Comparison of ENCODE assay signal across 16 cellular contexts in the genomic region with DNA sequence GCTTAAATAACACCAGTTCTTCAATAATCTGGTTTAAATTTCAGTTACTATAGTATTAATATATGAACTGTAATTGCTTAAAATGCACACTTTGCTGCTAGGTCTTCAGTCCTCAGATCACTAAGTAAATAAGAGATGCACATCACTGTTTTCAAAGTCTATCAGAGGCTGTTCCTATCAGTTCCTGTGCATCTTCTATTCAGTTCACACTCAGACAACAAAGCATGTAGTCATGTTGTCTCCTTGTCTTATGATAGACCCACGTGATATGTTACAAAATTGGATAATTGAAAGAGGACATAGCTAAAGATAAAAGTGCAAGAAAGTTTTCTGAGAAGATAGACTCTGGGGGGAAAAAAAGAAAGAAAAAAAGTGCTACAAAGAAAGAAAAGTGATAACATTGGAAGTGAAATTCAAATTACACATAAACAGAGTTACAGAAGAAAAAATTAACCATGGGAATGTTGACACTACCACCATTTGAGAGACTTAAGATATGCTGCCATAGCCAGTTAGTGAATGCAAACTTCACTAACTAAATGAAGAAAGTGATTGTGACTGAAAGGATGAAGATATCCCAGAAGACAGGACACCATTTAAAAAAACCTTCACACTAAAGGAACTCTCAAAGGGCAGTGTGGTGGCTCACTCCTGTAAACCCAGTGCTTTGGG. TPM values are rescaled to one million over a fixed set of nuclear protein-coding genes. Genes with fewer than 3 reads are reported as not detected.
DNase-seq lines count a peak whose midpoint lies in the region; ATAC-seq, FAIRE-seq and TF ChIP-seq lines count a peak whose summit lies in the region.
"Had no signal": no experiment of that assay in that cellular context is flagged by ENCODE, and none has a peak within 500 bp of the region (broad histone marks: within the 10 kb centered on the region; RNA-seq: fewer than 3 reads in every experiment).

No MANE protein-coding gene starts in this region.

- H2AFZ ChIP-seq in ACC112 (ENCODE audit: low read length, unreplicated experiment) (peak overlapping the region; percentile 6), Loucy (ENCODE audit: low read length) (peak overlapping the region; percentile 12; the same call in 1 of the 2 replicates), K562 (ENCODE audit: low read depth, low read length) (no peak overlapping the region)

- DNase-seq in A549 (ENCODE audit: low read depth in 1 of 2, low spot score in 1 of 2): no peak
- no peak for DNase-seq in K562 (ENCODE audit: extremely low read depth in 1 of 4, low spot score in 3 of 4)
- no peak for DNase-seq in type B pancreatic cell (ENCODE audit: extremely low spot score, unreplicated experiment)
- no peak for DNase-seq in stimulated activated naive CD4-positive, alpha-beta T cell treated with Interleukin-2 at 50 U/mL for 16 hours (lab: John Stamatoyannopoulos, UW)
- no peak for DNase-seq in GM13977 (ENCODE audit: low spot score)
- DNase-seq: AML-193; Calu3; CD4-positive, CD25-positive, alpha-beta regulatory T cell; DMS79; HCEC 1CT; KG1 had no signal

- WGBS in A549 (ENCODE audit: missing lambda C conversion rate): 28% methylated on average over 1 of the region's 1 CpG
- WGBS in K562 (ENCODE audit: insufficient coverage, low coverage, missing lambda C conversion rate): 0% methylated on average over 1 of the region's 1 CpG

- no peaks in the 10 kb centered on the region for H3K36me3 Mint-ChIP-seq in type B pancreatic cell
- H3K36me3 Mint-ChIP-seq: CD4-positive, CD25-positive, alpha-beta regulatory T cell had no signal

- FAIRE-seq in A549 (lab: Jason Lieb, UNC) (peak; percentile 46), K562 (lab: Jason Lieb, UNC) (no peak)
- FAIRE-seq: GM12891 had no signal

- H3K4me2 ChIP-seq in A549 (no peak overlapping the region), Loucy (ENCODE audit: low read depth, low read length, poor library complexity, severe bottlenecking) (no peak overlapping the region), K562 (ENCODE audit: insufficient read depth, low read length) (no peak overlapping the region)

- TF ChIP-seq RAD21 in A549 (conservative IDR thresholded peaks at IDR 0.05 in 1 of 2, IDR thresholded peaks at IDR 0.05 in 1 of 2): no peak
- no peak for TF ChIP-seq RAD21 in K562 (CRISPR knock-in tag; conservative IDR thresholded peaks at IDR 0.05 in 1 of 2, IDR thresholded peaks at IDR 0.05 in 1 of 2)

- H3K4me1 ChIP-seq in A549: no peaks in the 10 kb centered on the region
- peaks cover 13% of the 10 kb centered on the region for H3K4me1 ChIP-seq in ACC112 (ENCODE audit: control insufficient read depth, insufficient read depth, low read length, unreplicated experiment)
- no peaks in the 10 kb centered on the region for H3K4me1 ChIP-seq in Loucy (ENCODE audit: insufficient read depth, low read length, poor library complexity, severe bottlenecking)
- 0 out of 5 replicates have a peak, but pooled peaks cover 0 to 2% of the 10 kb centered on the region in 2 experiments for H3K4me1 ChIP-seq in K562 (replicated peaks in 1 of 2; ENCODE audit: control insufficient read depth in 2 of 2, insufficient read depth in 2 of 2, low read length in 2 of 2)

- peaks cover 8% of the 10 kb centered on the region for H3K9me3 Mint-ChIP-seq in type B pancreatic cell

- H3K36me3 ChIP-seq in ACC112 (ENCODE audit: insufficient read depth, low read length) (no peaks in the 10 kb centered on the region), Loucy (ENCODE audit: insufficient read depth, low read length) (no peaks in the 10 kb centered on the region), K562 (ENCODE audit: control insufficient read depth, insufficient read depth, low read length) (no peaks in the 10 kb centered on the region)

- no peaks in the 10 kb centered on the region for H3K9me2 ChIP-seq in Loucy (replicated peaks; ENCODE audit: low read depth, low read length)

- in situ Hi-C loops in K562 (cut with MboI) (no loop called here), GM13977 (cut with MboI; ENCODE audit: low pct_unique_long_range_greater_than_20kb, low sequenced_read_pairs, unreplicated experiment) (no loop called here)

- CTCF ChIA-PET in A549 (lab: Yijun Ruan, JAX): interaction anchor here (1.1 kb wide), 1 partner anchor 10 kb away, joined by 4 read pairs; no protein-coding TSS in a partner anchor
- CTCF ChIA-PET in K562 (lab: Yijun Ruan, JAX; ENCODE audit: low intra/inter-chr PET ratio): no interaction called here

- H3K9me3 ChIP-seq in A549 (peaks cover 15% of the 10 kb centered on the region; the same call in 2 of the 3 replicates), Loucy (ENCODE audit: insufficient read depth, low read depth, low read length) (peaks cover 12% of the 10 kb centered on the region; the same call in 1 of the 2 replicates), K562 (replicated peaks; ENCODE audit: control insufficient read depth, insufficient read depth, low read depth, low read length) (0 out of 2 replicates have a peak, but pooled peaks cover 3% of the 10 kb centered on the region)

- H3K4me3 ChIP-seq in A549: no peak overlapping the region
- no peak overlapping the region for H3K4me3 ChIP-seq in ACC112 (ENCODE audit: low read depth, low read length)
- H3K4me3 ChIP-seq in Loucy (ENCODE audit: low read length, poor library complexity, severe bottlenecking): no peak overlapping the region
- no peak overlapping the region for H3K4me3 ChIP-seq in K562
- H3K4me3 ChIP-seq: BLaER1 treated with 17β-estradiol and CSF1 and Interleukin-3, amounts not matched to agents 10 nM and 100 nM had no signal

- H3K4me3 Mint-ChIP-seq in type B pancreatic cell: no peak overlapping the region
- H3K4me3 Mint-ChIP-seq: CD4-positive, CD25-positive, alpha-beta regulatory T cell had no signal

- no peak for TF ChIP-seq EP300 in A549 (IDR thresholded peaks at IDR 0.05)
- TF ChIP-seq EP300 in K562 (IDR thresholded peaks at IDR 0.05; ENCODE audit: low read length): no peak

- H3K27ac ChIP-seq in A549 (no peak overlapping the region), ACC112 (ENCODE audit: low read depth, low read length) (no peak overlapping the region), K562 (ENCODE audit: extremely low read depth, low read depth, low read length) (no peak overlapping the region)
- H3K27ac ChIP-seq: BLaER1 treated with 17β-estradiol and CSF1 and Interleukin-3, amounts not matched to agents 10 nM and 100 nM had no signal

- ATAC-seq in A549: no peak
- ATAC-seq in K562: no peak
- no peak for ATAC-seq in GM18517 (IDR thresholded peaks at IDR 0.05; ENCODE audit: unreplicated experiment)

- H3K9ac ChIP-seq in Loucy (ENCODE audit: low read depth, low read length, poor library complexity, severe bottlenecking): no peak overlapping the region
- no peak overlapping the region for H3K9ac ChIP-seq in K562 (ENCODE audit: insufficient read depth in 1 of 2, low read depth in 2 of 2, low read length in 2 of 2)
- H3K9ac ChIP-seq: BLaER1 treated with 17β-estradiol and CSF1 and Interleukin-3, amounts not matched to agents 10 nM and 100 nM had no signal

- intact Hi-C loops in K562 (cut with micrococcal nuclease): loop anchor here (5.0 kb wide), 2 partner anchors 72 to 137 kb away; a partner anchor contains a TSS

- H3K27ac Mint-ChIP-seq in type B pancreatic cell: no peak overlapping the region
- H3K27ac Mint-ChIP-seq: CD4-positive, CD25-positive, alpha-beta regulatory T cell had no signal

- peaks cover 3% of the 10 kb centered on the region for H3K27me3 Mint-ChIP-seq in type B pancreatic cell

- no TSS peak for BruUV-seq in K562 (replicated peaks; lab: Mats Ljungman, UMichigan)

- TF ChIP-seq POLR2A in A549 (IDR thresholded peaks at IDR 0.05; ENCODE audit: low read length) (no peak), K562 (conservative IDR thresholded peaks at IDR 0.05) (no peak)

- H3K79me2 ChIP-seq in ACC112 (ENCODE audit: control insufficient read depth, insufficient read depth, low read length, unreplicated experiment): no peaks in the 10 kb centered on the region
- H3K79me2 ChIP-seq in Loucy (ENCODE audit: insufficient read depth, low read length): no peaks in the 10 kb centered on the region
- no peaks in the 10 kb centered on the region for H3K79me2 ChIP-seq in K562 (ENCODE audit: control insufficient read depth, insufficient read depth, low read length)

- no peak for TF ChIP-seq CTCF in A549 (IDR thresholded peaks at IDR 0.05)
- TF ChIP-seq CTCF in Loucy (conservative IDR thresholded peaks at IDR 0.05; ENCODE audit: low read length): no peak
- TF ChIP-seq CTCF in K562 (IDR thresholded peaks at IDR 0.05 in 2 of 3, conservative IDR thresholded peaks at IDR 0.05 in 1 of 3; ENCODE audit: insufficient read depth in 2 of 3, low read depth in 1 of 3, low read length in 3 of 3): no peak
- TF ChIP-seq CTCF in type B pancreatic cell (conservative IDR thresholded peaks at IDR 0.05): no peak
- no peak for TF ChIP-seq CTCF in GM13977 (IDR thresholded peaks at IDR 0.05; ENCODE audit: extremely low read depth, insufficient read depth, missing control alignments)

- H3F3A ChIP-seq in Loucy (ENCODE audit: low read depth): no peaks in the 10 kb centered on the region

- H3K4me1 Mint-ChIP-seq in type B pancreatic cell (ENCODE audit: unreplicated experiment): peaks cover 5% of the 10 kb centered on the region

- no peaks in the 10 kb centered on the region for H3K27me3 ChIP-seq in ACC112 (ENCODE audit: insufficient read depth, low read length)
- no peaks in the 10 kb centered on the region for H3K27me3 ChIP-seq in Loucy (ENCODE audit: insufficient read depth, low read length, poor library complexity, severe bottlenecking)
- H3K27me3 ChIP-seq in K562 (ENCODE audit: control insufficient read depth in 2 of 2, insufficient read depth in 2 of 2, low read length in 2 of 2): no peaks in the 10 kb centered on the region

- H3K9me1 ChIP-seq in K562 (ENCODE audit: control insufficient read depth, insufficient read depth, low read length): no peaks in the 10 kb centered on the region

- H4K20me1 ChIP-seq in Loucy (ENCODE audit: insufficient read depth, low read length, poor library complexity, severe bottlenecking): no peaks in the 10 kb centered on the region
- H4K20me1 ChIP-seq in K562 (replicated peaks; ENCODE audit: control insufficient read depth, insufficient read depth, low read length): no peaks in the 10 kb centered on the region
- H4K20me1 ChIP-seq: BLaER1 treated with 17β-estradiol and CSF1 and Interleukin-3, amounts not matched to agents 10 nM and 100 nM had no signal

- POLR2A ChIA-PET in A549 (lab: Yijun Ruan, JAX) (no interaction called here), K562 (lab: Yijun Ruan, JAX) (no interaction called here)

RNA-seq across cellular contexts. Expression of a gene that starts 33.9 kb away (rescaled TPM):
- polyA plus RNA-seq in A549 (2011; rRNA removed) (45.0 and 58.3 TPM in 2 replicates), A549 (2017; fragmentation: RNase III; extraction: RNeasy Plus Mini Kit Qiagen cat#74134 plus additional on column Dnase treatment) (48.5 to 51.9 TPM (median 51.4 TPM) in 3 replicates), K562 (2011; rRNA removed) (46.1 and 61.2 TPM in 2 replicates), K562 (2014; fragmentation: Illumina TruSeq; extraction: Trizol) (54.4 and 57.9 TPM in 2 replicates), K562 (2014; fragmentation: Nextera tagmentation; extraction: Ambion mirVana) (10 to 100 TPM; 77.3 to 82.4 TPM), K562 (2014; rRNA removed) (40.9 and 48.5 TPM in 2 replicates)
- 14.2 and 15.8 TPM in 2 replicates for polyA plus RNA-seq in A549 (2012; cell fraction: cytosol; rRNA removed)
- 7.4 and 9.0 TPM in 2 replicates for polyA plus RNA-seq in A549 (2012; cell fraction: nucleus; rRNA removed)
- 36.6 and 38.1 TPM in 2 replicates for polyA minus RNA-seq in A549 (2011; rRNA and poly(A)+ RNA removed)
- total RNA-seq in K562 (2011; cell fraction: chromatin; rRNA removed; ENCODE audit: low replicate concordance): 41.7 and 75.4 TPM in 2 replicates
- total RNA-seq in K562 (2011; cell fraction: nucleolus; rRNA removed): 21.2 and 22.3 TPM in 2 replicates
- 32.4 and 40.6 TPM in 2 replicates for total RNA-seq in K562 (2011; cell fraction: nucleoplasm; rRNA removed)
- total RNA-seq in K562 (2014; rRNA removed) (31.3 and 33.8 TPM in 2 replicates), K562 (2014; rRNA removed; fragmentation: Illumina TruSeq; extraction: Trizol) (102 and 117 TPM in 2 replicates), K562 (2015; rRNA removed; fragmentation: Illumina TruSeq; extraction: Trizol) (67.8 and 73.0 TPM in 2 replicates), K562 (2021) (51.7 and 54.3 TPM in 2 replicates), type B pancreatic cell (ENCODE audit: low replicate concordance) (28.0 and 34.0 TPM in 2 replicates)
- polyA plus RNA-seq in K562 (2011; cell fraction: cytosol; rRNA removed): 11.2 and 18.7 TPM in 2 replicates
- polyA plus RNA-seq in K562 (2011; cell fraction: nucleus; rRNA removed): 10.7 and 14.4 TPM in 2 replicates
- 45.5 and 52.4 TPM in 2 replicates for polyA plus RNA-seq in K562 (2012)
- 157 and 166 TPM in 2 replicates for polyA minus RNA-seq in K562 (2011; rRNA and poly(A)+ RNA removed)
- 25.9 and 29.5 TPM in 2 replicates for polyA minus RNA-seq in K562 (2011; cell fraction: cytosol; rRNA and poly(A)+ RNA removed)
- polyA minus RNA-seq in K562 (2011; cell fraction: nucleus; rRNA and poly(A)+ RNA removed): 23.6 and 55.8 TPM in 2 replicates
